9 cellular contexts compared by ENCODE assay signal in the genomic region with DNA sequence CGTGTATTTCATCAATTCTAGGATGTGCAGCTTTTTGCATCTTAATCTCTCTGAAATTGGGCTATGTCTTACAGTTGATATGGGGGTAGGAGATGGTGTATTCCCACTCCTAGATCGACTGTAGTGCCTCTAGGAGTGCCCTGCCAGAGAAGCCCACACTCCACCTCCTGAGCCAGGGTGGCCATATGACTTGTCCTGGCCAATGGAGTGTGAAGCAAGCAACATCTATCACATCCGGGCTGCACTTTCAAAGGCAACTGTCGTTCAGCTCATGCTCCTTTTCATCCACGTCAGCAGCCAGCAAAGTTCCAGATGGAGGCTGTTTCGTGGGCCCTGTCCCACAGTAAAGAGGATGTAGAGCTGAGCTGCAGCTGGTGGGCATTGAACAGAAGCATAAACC.
DNase-seq lines count a peak whose midpoint lies in the region; ATAC-seq and TF ChIP-seq lines count a peak whose summit lies in the region.
"Had no signal": no experiment of that assay in that cellular context is flagged by ENCODE, and none has a peak within 500 bp of the region (broad histone marks: within the 10 kb centered on the region; RNA-seq: fewer than 3 reads in every experiment).

No MANE protein-coding gene starts in this region.

- H3K27me3 ChIP-seq in Peyer's patch = no peaks in the 10 kb centered on the region
- H3K27me3 ChIP-seq in neural progenitor cell = no peaks in the 10 kb centered on the region
- no peaks in the 10 kb centered on the region; the same call in 1 of the 2 replicates for H3K27me3 ChIP-seq in SJCRH30

- no peak overlapping the region for H3K27ac Mint-ChIP-seq in activated naive CD4-positive, alpha-beta T cell treated with anti-CD3 and anti-CD28 coated beads for 36 hours
- H3K27ac Mint-ChIP-seq in neural progenitor cell = peak overlapping the region; percentile 40
- H3K27ac Mint-ChIP-seq: CD8-positive, alpha-beta memory T cell had no signal

- H3K79me2 ChIP-seq in neural progenitor cell (ENCODE audit: low read depth) = no peaks in the 10 kb centered on the region

- H3K9ac ChIP-seq in neural progenitor cell = no peak overlapping the region

- no peaks in the 10 kb centered on the region for H3K27me3 Mint-ChIP-seq in activated naive CD4-positive, alpha-beta T cell treated with anti-CD3 and anti-CD28 coated beads for 36 hours (ENCODE audit: low read depth)
- H3K27me3 Mint-ChIP-seq in neural progenitor cell (ENCODE audit: insufficient read depth, low read depth) = peaks cover 4% of the 10 kb centered on the region
- H3K27me3 Mint-ChIP-seq: CD8-positive, alpha-beta memory T cell had no signal

- H3K4me1 ChIP-seq in Peyer's patch = peaks cover 0 to 9% (median 0%) of the 10 kb centered on the region in 4 donors
- H3K4me1 ChIP-seq in neural progenitor cell = peaks cover 19% of the 10 kb centered on the region
- H3K4me1 ChIP-seq in SJCRH30 = peaks cover 5% of the 10 kb centered on the region; the same call in 1 of the 2 replicates

- no peak for TF ChIP-seq POLR2A in Peyer's patch (IDR thresholded peaks at IDR 0.05)

- CTCF ChIA-PET in activated naive CD4-positive, alpha-beta T cell treated with anti-CD3 and anti-CD28 coated beads for 36 hours (lab: Charles Lee) = interaction anchor here (1.0 to 2.2 kb wide), 5 partner anchors 8 to 193 kb away, joined by 3 to 8 read pairs (median 5); no protein-coding TSS in a partner anchor

- H3K4me3 Mint-ChIP-seq in activated naive CD4-positive, alpha-beta T cell treated with anti-CD3 and anti-CD28 coated beads for 36 hours = no peak overlapping the region
- H3K4me3 Mint-ChIP-seq in neural progenitor cell = no peak overlapping the region
- H3K4me3 Mint-ChIP-seq: CD8-positive, alpha-beta memory T cell had no signal

- peak overlapping the region; percentile 12 for H2AFZ ChIP-seq in neural progenitor cell (replicated peaks)

- peak; percentile 53 for DNase-seq in activated naive CD4-positive, alpha-beta T cell treated with anti-CD3 and anti-CD28 coated beads for 36 hours
- no peak for DNase-seq in activated naive CD4-positive, alpha-beta T cell treated with Interleukin-2 at 50 U/mL for 16 hours
- peak in 2 of 3 donors; percentile 71 to 77 for DNase-seq in Peyer's patch
- no peak for DNase-seq in neural progenitor cell (ENCODE audit: low spot score)
- no peak for DNase-seq in SJCRH30
- no peak for DNase-seq in NCI-H446 treated with DMSO at 0.1 percent for 48 hours (lab: John Stamatoyannopoulos, UW)
- no peak for DNase-seq in central memory CD4-positive, alpha-beta T cell

- intact Hi-C loops in activated naive CD4-positive, alpha-beta T cell treated with anti-CD3 and anti-CD28 coated beads for 36 hours (cut with micrococcal nuclease) = no loop called here

- H3K4me3 ChIP-seq in Peyer's patch = no peak overlapping the region
- H3K4me3 ChIP-seq in neural progenitor cell = no peak overlapping the region
- H3K4me3 ChIP-seq in SJCRH30 = no peak overlapping the region

- no peaks in the 10 kb centered on the region for H4K20me1 ChIP-seq in neural progenitor cell (ENCODE audit: low read depth)

- H3K36me3 Mint-ChIP-seq in activated naive CD4-positive, alpha-beta T cell treated with anti-CD3 and anti-CD28 coated beads for 36 hours (ENCODE audit: low read depth) = no peaks in the 10 kb centered on the region
- H3K36me3 Mint-ChIP-seq in neural progenitor cell = no peaks in the 10 kb centered on the region
- H3K36me3 Mint-ChIP-seq: CD8-positive, alpha-beta memory T cell had no signal

- TF ChIP-seq CTCF in Peyer's patch (IDR thresholded peaks at IDR 0.05) (no peak), neural progenitor cell (IDR thresholded peaks at IDR 0.05) (no peak)

- H3K36me3 ChIP-seq in Peyer's patch = no peaks in the 10 kb centered on the region
- no peaks in the 10 kb centered on the region for H3K36me3 ChIP-seq in neural progenitor cell
- H3K36me3 ChIP-seq in SJCRH30 = no peaks in the 10 kb centered on the region

- ATAC-seq in HG02885 (IDR thresholded peaks at IDR 0.05; ENCODE audit: poor library complexity, unreplicated experiment) = peak; percentile 92

- H3K27ac ChIP-seq in Peyer's patch (peak overlapping the region in 2 of 4 donors; percentile 50 to 60), neural progenitor cell (no peak overlapping the region), SJCRH30 (no peak overlapping the region)

- H3K4me2 ChIP-seq in neural progenitor cell = peak overlapping the region; percentile 8

- peaks cover 10% of the 10 kb centered on the region for H3K4me1 Mint-ChIP-seq in activated naive CD4-positive, alpha-beta T cell treated with anti-CD3 and anti-CD28 coated beads for 36 hours (ENCODE audit: low read depth)
- peaks cover 15% of the 10 kb centered on the region for H3K4me1 Mint-ChIP-seq in neural progenitor cell

- no peaks in the 10 kb centered on the region for H3K9me3 Mint-ChIP-seq in activated naive CD4-positive, alpha-beta T cell treated with anti-CD3 and anti-CD28 coated beads for 36 hours
- H3K9me3 Mint-ChIP-seq in neural progenitor cell = no peaks in the 10 kb centered on the region
- H3K9me3 Mint-ChIP-seq: CD8-positive, alpha-beta memory T cell had no signal

- no peaks in the 10 kb centered on the region for H3K9me3 ChIP-seq in Peyer's patch
- no peaks in the 10 kb centered on the region for H3K9me3 ChIP-seq in neural progenitor cell (ENCODE audit: low read depth)
- no peaks in the 10 kb centered on the region for H3K9me3 ChIP-seq in SJCRH30 (replicated peaks)

- peaks cover 36% of the 10 kb centered on the region for H3F3A ChIP-seq in neural progenitor cell (ENCODE audit: low read depth)

Comparison
In these comparisons a context has a peak if more than half of its experiments do, and no peak if none do; other contexts are left out.
1. DNase-seq: peak in activated naive CD4-positive, alpha-beta T cell treated with anti-CD3 and anti-CD28 coated beads for 36 hours (single experiment) and Peyer's patch (2 of 3); none in activated naive CD4-positive, alpha-beta T cell treated with Interleukin-2 at 50 U/mL for 16 hours (single experiment), neural progenitor cell (single experiment), SJCRH30 (0 of 2), NCI-H446 treated with DMSO at 0.1 percent for 48 hours (single experiment) and central memory CD4-positive, alpha-beta T cell (single experiment).